ENCODE assay signal across 10 cellular contexts in genomic region chr18:10230072-10230471, GRCh38.
DNase-seq lines count a peak whose midpoint lies in the region; ATAC-seq and TF ChIP-seq lines count a peak whose summit lies in the region.
"Had no signal": no experiment of that assay in that cellular context is flagged by ENCODE, and none has a peak within 500 bp of the region (broad histone marks: within the 10 kb centered on the region; RNA-seq: fewer than 3 reads in every experiment).

No MANE protein-coding gene starts in this region.

- no TSS peak for BruUV-seq in A673 (replicated peaks; lab: Mats Ljungman, UMichigan)

- no peaks in the 10 kb centered on the region for H3K27me3 ChIP-seq in A673 (replicated peaks; ENCODE audit: insufficient read depth, low read depth, low read length, poor library complexity)
- no peaks in the 10 kb centered on the region for H3K27me3 ChIP-seq in esophagus muscularis mucosa
- no peaks in the 10 kb centered on the region for H3K27me3 ChIP-seq in sigmoid colon

- POLR2A ChIA-PET in A673 (lab: Charles Lee; ENCODE audit: low non-redundant PET) (no interaction called here), RWPE1 (lab: Yijun Ruan, JAX; ENCODE audit: low non-redundant PET) (no interaction called here)
- POLR2A ChIA-PET in naive thymus-derived CD8-positive, alpha-beta T cell (lab: Charles Lee) = no interaction called here

- peaks cover 4 to 18% (median 10%) of the 10 kb centered on the region in 9 donors for H3K9me3 Mint-ChIP-seq in naive thymus-derived CD8-positive, alpha-beta T cell

- peak; percentile 27; the same call in 1 of the 2 replicates for TF ChIP-seq CTCF in A673 (conservative IDR thresholded peaks at IDR 0.05; ENCODE audit: low read depth, low read length)
- TF ChIP-seq CTCF in GM12865 (IDR thresholded peaks at IDR 0.05; ENCODE audit: insufficient read depth, low read depth, low read length, missing control alignments) = no peak
- TF ChIP-seq CTCF in RWPE1 (conservative IDR thresholded peaks at IDR 0.05; ENCODE audit: low read depth) = no peak
- TF ChIP-seq CTCF in esophagus muscularis mucosa (IDR thresholded peaks at IDR 0.05) = no peak
- no peak for TF ChIP-seq CTCF in sigmoid colon (IDR thresholded peaks at IDR 0.05)

- peaks cover 11% of the 10 kb centered on the region for H3K4me1 ChIP-seq in A673 (ENCODE audit: insufficient read depth, low read length, poor library complexity, severe bottlenecking)
- peaks cover 5 to 19% (median 16%) of the 10 kb centered on the region in 4 donors for H3K4me1 ChIP-seq in esophagus muscularis mucosa
- peaks cover 0 to 11% (median 10%) of the 10 kb centered on the region in 4 donors for H3K4me1 ChIP-seq in sigmoid colon

- H3K27me3 Mint-ChIP-seq in naive thymus-derived CD8-positive, alpha-beta T cell = peaks cover 0 to 7% (median 0%) of the 10 kb centered on the region in 5 donors

- no peak for ATAC-seq in naive thymus-derived CD8-positive, alpha-beta T cell

- TF ChIP-seq EP300 in esophagus muscularis mucosa (IDR thresholded peaks at IDR 0.05) (no peak), sigmoid colon (IDR thresholded peaks at IDR 0.05) (no peak)

- peak; percentile 83 for DNase-seq in A673 (ENCODE audit: low spot score)
- DNase-seq in GM12865 (ENCODE audit: low read depth) = peak; percentile 23
- DNase-seq in RWPE1 (ENCODE audit: low spot score) = peak; percentile 69
- peak; percentile 84 for DNase-seq in esophagus muscularis mucosa (ENCODE audit: extremely low spot score)
- no peak for DNase-seq in ureter (ENCODE audit: low spot score)
- DNase-seq in naive thymus-derived CD8-positive, alpha-beta T cell = no peak
- no peak for DNase-seq in sigmoid colon
- no peak for DNase-seq in midbrain (lab: John Stamatoyannopoulos, UW)
- DNase-seq: activated T-cell treated with anti-CD3 and anti-CD28 coated beads for 4 hours, GDM1 had no signal

- intact Hi-C loops in A673 (cut with micrococcal nuclease; ENCODE audit: unreplicated experiment) = no loop called here
- intact Hi-C loops in esophagus muscularis mucosa (cut with DNase I) = no loop called here
- intact Hi-C loops in sigmoid colon (cut with DNase I) = loop anchor here (10.0 kb wide), 1 partner anchor 175 kb away; no protein-coding TSS in a partner anchor

- H3K27ac ChIP-seq in A673 (ENCODE audit: low read depth, low read length, poor library complexity, severe bottlenecking) (no peak overlapping the region), RWPE1 (peak overlapping the region; percentile 65), esophagus muscularis mucosa (replicated peaks in 1 of 4) (no peak overlapping the region), sigmoid colon (no peak overlapping the region)

- peaks cover 0 to 4% (median 2%) of the 10 kb centered on the region in 3 donors for H3K36me3 Mint-ChIP-seq in naive thymus-derived CD8-positive, alpha-beta T cell

- H3K9me3 ChIP-seq in A673 (ENCODE audit: low read depth, low read length, poor library complexity, severe bottlenecking) (peaks cover 14% of the 10 kb centered on the region), esophagus muscularis mucosa (peaks cover 0 to 15% (median 7%) of the 10 kb centered on the region in 4 donors), sigmoid colon (peaks cover 0 to 12% (median 3%) of the 10 kb centered on the region in 4 donors)

- no peak overlapping the region for H3K27ac Mint-ChIP-seq in naive thymus-derived CD8-positive, alpha-beta T cell

- H3K4me1 Mint-ChIP-seq in naive thymus-derived CD8-positive, alpha-beta T cell = peaks cover 0 to 2% (median 0%) of the 10 kb centered on the region in 4 donors

- WGBS in esophagus muscularis mucosa = 98% methylated on average over 3 of the region's 3 CpGs
- 89 to 91% methylated on average over 3 of the region's 3 CpGs for WGBS in sigmoid colon, 2 donors

- H3K36me3 ChIP-seq in A673 (ENCODE audit: insufficient read depth, low read length, poor library complexity, severe bottlenecking) = no peaks in the 10 kb centered on the region
- no peaks in the 10 kb centered on the region for H3K36me3 ChIP-seq in esophagus muscularis mucosa
- H3K36me3 ChIP-seq in sigmoid colon = no peaks in the 10 kb centered on the region

- H3K4me3 ChIP-seq in A673 (ENCODE audit: low read depth, low read length, poor library complexity, severe bottlenecking) (no peak overlapping the region), GM12865 (ENCODE audit: low read depth, low read length) (no peak overlapping the region), esophagus muscularis mucosa (no peak overlapping the region), sigmoid colon (no peak overlapping the region)

- CTCF ChIA-PET in A673 (lab: Charles Lee) (no interaction called here), RWPE1 (lab: Yijun Ruan, JAX) (interaction anchor here (0.6 kb wide), 1 partner anchor 55 kb away, joined by 4 read pairs; no protein-coding TSS in a partner anchor)

- TF ChIP-seq POLR2A in esophagus muscularis mucosa (IDR thresholded peaks at IDR 0.05; ENCODE audit: low read depth) = no peak
- TF ChIP-seq POLR2A in sigmoid colon (IDR thresholded peaks at IDR 0.05) = no peak

- H3K4me3 Mint-ChIP-seq in naive thymus-derived CD8-positive, alpha-beta T cell = no peak overlapping the region

Comparison
In these comparisons a context has a peak if more than half of its experiments do, and no peak if none do; other contexts are left out.
1. DNase-seq: peak in A673 (single experiment), GM12865 (single experiment), RWPE1 (single experiment) and esophagus muscularis mucosa (single experiment); none in ureter (single experiment), naive thymus-derived CD8-positive, alpha-beta T cell (0 of 10), sigmoid colon (single experiment) and midbrain (single experiment).